In the genomic region with DNA sequence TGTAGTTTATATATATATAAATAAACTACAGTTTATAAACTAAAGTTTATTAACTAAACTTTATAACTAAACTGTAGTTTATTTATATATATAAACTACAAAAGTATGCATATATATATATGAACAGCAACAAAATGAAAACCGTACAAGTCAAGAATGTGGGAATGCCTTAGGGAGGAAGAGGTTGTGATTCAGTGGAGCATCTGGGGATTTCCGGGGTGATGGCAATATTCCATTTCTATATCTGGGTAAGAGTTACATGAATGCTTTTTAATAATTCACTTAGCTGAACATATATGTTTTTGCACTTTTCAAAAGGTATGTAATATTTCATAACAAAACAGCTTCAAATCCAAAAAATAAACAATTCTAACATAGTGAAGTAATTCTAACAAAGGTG, we compare ENCODE assay signal across 23 cellular contexts.
"Had no signal": no experiment of that assay in that cellular context is flagged by ENCODE, and none has a peak within 500 bp of the region (broad histone marks: within the 10 kb centered on the region; RNA-seq: fewer than 3 reads in every experiment).

No MANE protein-coding gene starts in this region.

- ATAC-seq: activated naive CD8-positive, alpha-beta T cell treated with anti-CD3 and anti-CD28 coated beads, Interleukin-2, amount 50 U/mL, for 24 hours; activated T-helper 17 cell treated with anti-CD3 and anti-CD28 coated beads, Interleukin-2, amount 50 U/mL, for 72 hours; esophagus mucosa; left ventricle myocardium superior; naive thymus-derived CD4-positive, alpha-beta T cell; stimulated activated naive B cell treated with anti-CD40 and anti-IgM and Interleukin-4, amounts not matched to agents 10 μg/mL and 1 μg/mL and 100 μg/mL, for 72 hours had no signal

- H3K9me3 ChIP-seq: sigmoid colon, thoracic aorta, upper lobe of left lung had no signal

- H3K4me1 ChIP-seq: sigmoid colon, spleen, upper lobe of left lung had no signal

- H3K4me3 ChIP-seq: sigmoid colon, spleen, thoracic aorta, upper lobe of left lung had no signal

- H3K27me3 ChIP-seq: brain microvascular endothelial cell, sigmoid colon, spleen, upper lobe of left lung had no signal

- H3K36me3 ChIP-seq: brain microvascular endothelial cell, sigmoid colon, spleen, thoracic aorta, upper lobe of left lung had no signal

- H3K27ac ChIP-seq: brain microvascular endothelial cell, sigmoid colon, spleen, thoracic aorta, upper lobe of left lung had no signal

- DNase-seq: activated B cell treated with CpG ODN at 0.5 μM for 24 hours; activated CD4-positive, alpha-beta memory T cell treated with anti-CD3 and anti-CD28 coated beads for 36 hours; activated CD4-positive, alpha-beta T cell treated with anti-CD3 and anti-CD28 coated beads for 4 hours; activated naive CD4-positive, alpha-beta T cell treated with Interleukin-2 at 50 U/mL for 16 hours; activated naive CD8-positive, alpha-beta T cell treated with anti-CD3 and anti-CD28 coated beads, Interleukin-2, amount 50 U/mL, for 24 hours; aorta; brain microvascular endothelial cell; cortex of kidney; foreskin melanocyte; hypothalamus; left ventricle myocardium superior; mesenchymal stem cell; naive thymus-derived CD4-positive, alpha-beta T cell; sigmoid colon; spleen; stimulated activated naive B cell treated with anti-CD40 and anti-IgM and Interleukin-4, amounts not matched to agents 10 μg/mL and 1 μg/mL and 100 μg/mL, for 72 hours; T-helper 1 cell; T-helper 9 cell; upper lobe of left lung had no signal

- FAIRE-seq: endometrium had no signal
